Comparison of ENCODE assay signal across 8 cellular contexts in genomic region chr16:57184890-57185445, GRCh38. TPM values are rescaled to one million over a fixed set of nuclear protein-coding genes. Genes with fewer than 3 reads are reported as not detected.
DNase-seq lines count a peak whose midpoint lies in the region; ATAC-seq lines count a peak whose summit lies in the region.

No MANE protein-coding gene starts in this region.

- ATAC-seq in stimulated activated memory B cell treated with anti-CD40 and anti-IgM and Interleukin-4, amounts not matched to agents 10 μg/mL and 1 μg/mL and 100 μg/mL, for 72 hours, result no peak
- ATAC-seq in HG03280 (IDR thresholded peaks at IDR 0.05; ENCODE audit: unreplicated experiment), result no peak

- H3K27ac Mint-ChIP-seq in activated CD4-positive, alpha-beta memory T cell treated with anti-CD3 and anti-CD28 coated beads for 36 hours, result peak overlapping the region; percentile 81
- H3K27ac Mint-ChIP-seq in stimulated activated memory B cell treated with anti-CD40 and anti-IgM and Interleukin-4, amounts not matched to agents 10 μg/mL and 1 μg/mL and 100 μg/mL, for 72 hours, result peak overlapping the region; percentile 95

- H3K27me3 Mint-ChIP-seq in activated CD4-positive, alpha-beta memory T cell treated with anti-CD3 and anti-CD28 coated beads for 36 hours, result no peaks in the 10 kb centered on the region
- no peaks in the 10 kb centered on the region for H3K27me3 Mint-ChIP-seq in stimulated activated memory B cell treated with anti-CD40 and anti-IgM and Interleukin-4, amounts not matched to agents 10 μg/mL and 1 μg/mL and 100 μg/mL, for 72 hours

- H3K4me3 ChIP-seq in iPS DF 6.9 (ENCODE audit: low read length), result peak overlapping the region; percentile 99

- H3K36me3 ChIP-seq in iPS DF 6.9 (ENCODE audit: control insufficient read depth, insufficient read depth, low read length), result no peaks in the 10 kb centered on the region

- peaks cover 2% of the 10 kb centered on the region; the same call in 1 of the 2 replicates for H3K4me1 ChIP-seq in iPS DF 6.9 (ENCODE audit: control insufficient read depth, insufficient read depth, low read length)

- peaks cover 34% of the 10 kb centered on the region for H3K4me1 Mint-ChIP-seq in activated CD4-positive, alpha-beta memory T cell treated with anti-CD3 and anti-CD28 coated beads for 36 hours (ENCODE audit: low read depth)
- peaks cover 67% of the 10 kb centered on the region for H3K4me1 Mint-ChIP-seq in stimulated activated memory B cell treated with anti-CD40 and anti-IgM and Interleukin-4, amounts not matched to agents 10 μg/mL and 1 μg/mL and 100 μg/mL, for 72 hours

- H3K27ac ChIP-seq in iPS DF 6.9 (ENCODE audit: low read length), result no peak overlapping the region

- intact Hi-C loops in activated CD4-positive, alpha-beta memory T cell treated with anti-CD3 and anti-CD28 coated beads for 36 hours (cut with micrococcal nuclease), result loop anchor here (5.0 kb wide), 2 partner anchors 58 to 193 kb away; no protein-coding TSS in a partner anchor

- peaks cover 2% of the 10 kb centered on the region for H3K36me3 Mint-ChIP-seq in activated CD4-positive, alpha-beta memory T cell treated with anti-CD3 and anti-CD28 coated beads for 36 hours
- H3K36me3 Mint-ChIP-seq in stimulated activated memory B cell treated with anti-CD40 and anti-IgM and Interleukin-4, amounts not matched to agents 10 μg/mL and 1 μg/mL and 100 μg/mL, for 72 hours, result no peaks in the 10 kb centered on the region

- H3K9me3 Mint-ChIP-seq in activated CD4-positive, alpha-beta memory T cell treated with anti-CD3 and anti-CD28 coated beads for 36 hours, result no peaks in the 10 kb centered on the region
- H3K9me3 Mint-ChIP-seq in stimulated activated memory B cell treated with anti-CD40 and anti-IgM and Interleukin-4, amounts not matched to agents 10 μg/mL and 1 μg/mL and 100 μg/mL, for 72 hours, result no peaks in the 10 kb centered on the region

- H3K9me3 ChIP-seq in iPS DF 6.9 (ENCODE audit: control insufficient read depth, insufficient read depth, low read length), result no peaks in the 10 kb centered on the region

- DNase-seq in DMS79 treated with DMSO at 0.1 percent for 48 hours (lab: John Stamatoyannopoulos, UW) (peak; percentile 7), DMS79 (lab: John Stamatoyannopoulos, UW) (no peak), iPS DF 6.9 (ENCODE audit: low read depth, low spot score) (no peak), putamen (ENCODE audit: low spot score) (no peak)
- no peak for DNase-seq in activated CD4-positive, alpha-beta memory T cell treated with anti-CD3 and anti-CD28 coated beads for 36 hours
- DNase-seq in stimulated activated CD4-positive, alpha-beta T cell treated with anti-CD3 and anti-CD28 coated beads, Interleukin-4, amount 100 ng/mL, for 4 hours, result no peak

- WGBS in iPS DF 6.9 (ENCODE audit: insufficient coverage, insufficient read length), result no CpG with 5 or more reads among the region's 15 CpGs

- CTCF ChIA-PET in activated CD4-positive, alpha-beta memory T cell treated with anti-CD3 and anti-CD28 coated beads for 36 hours (lab: Charles Lee), result no interaction called here

- peak overlapping the region; percentile 92 for H3K4me3 Mint-ChIP-seq in activated CD4-positive, alpha-beta memory T cell treated with anti-CD3 and anti-CD28 coated beads for 36 hours
- peak overlapping the region; percentile 94 for H3K4me3 Mint-ChIP-seq in stimulated activated memory B cell treated with anti-CD40 and anti-IgM and Interleukin-4, amounts not matched to agents 10 μg/mL and 1 μg/mL and 100 μg/mL, for 72 hours

- POLR2A ChIA-PET in activated CD4-positive, alpha-beta memory T cell treated with anti-CD3 and anti-CD28 coated beads for 36 hours (lab: Charles Lee), result interaction anchor here (0.7 to 1.4 kb wide), 3 partner anchors 34 to 274 kb away, joined by 3 to 4 read pairs (median 3); no protein-coding TSS in a partner anchor

- no peaks in the 10 kb centered on the region for H3K27me3 ChIP-seq in iPS DF 6.9 (ENCODE audit: control insufficient read depth, insufficient read depth, low read length)

RNA-seq across cellular contexts. Expression of gene PSME3IP1, which starts 0.9 kb away (rescaled TPM):
- 100 to 1,000 TPM; 101 to 102 TPM for total RNA-seq in activated CD4-positive, alpha-beta memory T cell treated with anti-CD3 and anti-CD28 coated beads for 36 hours

RNA-seq across cellular contexts. Expression of gene RSPRY1, which starts 1.2 kb away (rescaled TPM):
- total RNA-seq in activated CD4-positive, alpha-beta memory T cell treated with anti-CD3 and anti-CD28 coated beads for 36 hours, result 10 to 100 TPM; 31.5 to 33.3 TPM
